ENCODE assay signal across 8 cellular contexts in genomic region chr6:90294614-90294988, GRCh38. TPM values are rescaled to one million over a fixed set of nuclear protein-coding genes. Genes with fewer than 3 reads are reported as not detected.
DNase-seq lines count a peak whose midpoint lies in the region; ATAC-seq, FAIRE-seq and TF ChIP-seq lines count a peak whose summit lies in the region.

No MANE protein-coding gene starts in this region.

- H3K9me3 ChIP-seq in ovary: no peaks in the 10 kb centered on the region

- H3K27me3 ChIP-seq in ovary: no peaks in the 10 kb centered on the region

- no peak for TF ChIP-seq EP300 in ovary (IDR thresholded peaks at IDR 0.05)

- peaks cover 51% of the 10 kb centered on the region for H3K4me1 Mint-ChIP-seq in T-helper 2 cell treated with Interferon-gamma antibody and Interleukin-4, amounts not matched to agents 5 μg/mL and 100 μg/mL, for 36 hours (ENCODE audit: low read depth)

- H3K4me3 Mint-ChIP-seq in T-helper 2 cell treated with Interferon-gamma antibody and Interleukin-4, amounts not matched to agents 5 μg/mL and 100 μg/mL, for 36 hours: peak overlapping the region; percentile 92

- DNase-seq in GM19239 (ENCODE audit: insufficient read length, low spot score) (no peak), coronary artery (ENCODE audit: low spot score) (no peak), ovary (peak in 2 of 5 donors; percentile 28 to 38), GM10266 (ENCODE audit: extremely low spot score) (no peak), NCI-H2196 treated with DMSO at 0.1 percent for 48 hours (lab: John Stamatoyannopoulos, UW; ENCODE audit: unreplicated experiment) (no peak), NCI-H748 treated with DMSO at 0.1 percent for 48 hours (lab: John Stamatoyannopoulos, UW) (no peak)
- no peak for DNase-seq in T-helper 2 cell treated with Interferon-gamma antibody and Interleukin-4, amounts not matched to agents 5 μg/mL and 100 μg/mL, for 36 hours (ENCODE audit: low spot score)

- H3K9me3 Mint-ChIP-seq in T-helper 2 cell treated with Interferon-gamma antibody and Interleukin-4, amounts not matched to agents 5 μg/mL and 100 μg/mL, for 36 hours: no peaks in the 10 kb centered on the region

- peaks cover 31% of the 10 kb centered on the region for H3K36me3 Mint-ChIP-seq in T-helper 2 cell treated with Interferon-gamma antibody and Interleukin-4, amounts not matched to agents 5 μg/mL and 100 μg/mL, for 36 hours (ENCODE audit: low read depth)

- H3K4me3 ChIP-seq in coronary artery (peak overlapping the region; percentile 99), ovary (peak overlapping the region; percentile 58)

- intact Hi-C loops in ovary (cut with DNase I): loop anchor here in 3 of 4 donors (10.0 kb wide), 3 partner anchors 90 to 180 kb away; no protein-coding TSS in a partner anchor

- no peak for TF ChIP-seq CTCF in coronary artery (IDR thresholded peaks at IDR 0.05)
- TF ChIP-seq CTCF in ovary (IDR thresholded peaks at IDR 0.05): no peak
- no peak for TF ChIP-seq CTCF in GM10266 (IDR thresholded peaks at IDR 0.05; ENCODE audit: control insufficient read depth, insufficient read depth, low read depth, missing control alignments)

- TF ChIP-seq POLR2A in ovary (IDR thresholded peaks at IDR 0.05): no peak

- 51 to 52% (median 51%) methylated on average over 15 of the region's 15 CpGs for WGBS in ovary, 3 donors

- H3K4me1 ChIP-seq in ovary (ENCODE audit: insufficient read depth): peaks cover 4% of the 10 kb centered on the region

- peak overlapping the region; percentile 89 for H3K27ac Mint-ChIP-seq in T-helper 2 cell treated with Interferon-gamma antibody and Interleukin-4, amounts not matched to agents 5 μg/mL and 100 μg/mL, for 36 hours

- ATAC-seq in GM19023 (IDR thresholded peaks at IDR 0.05; ENCODE audit: unreplicated experiment): no peak

- peak overlapping the region in 1 of 2 donors; percentile 89 for H3K27ac ChIP-seq in coronary artery
- H3K27ac ChIP-seq in ovary: no peak overlapping the region

- H3K27me3 Mint-ChIP-seq in T-helper 2 cell treated with Interferon-gamma antibody and Interleukin-4, amounts not matched to agents 5 μg/mL and 100 μg/mL, for 36 hours (ENCODE audit: low read depth): peaks cover 14% of the 10 kb centered on the region

- H3K36me3 ChIP-seq in ovary: no peaks in the 10 kb centered on the region

- FAIRE-seq in GM19239 (lab: Jason Lieb, UNC): peak; percentile 57

RNA-seq across cellular contexts. Expression of gene BACH2, which starts 2.0 kb away (rescaled TPM):
- total RNA-seq in ovary: 10 to 100 TPM in 5 of 7 donors, 1 to 10 TPM in 2; 7.4 to 19.2 (median 16.1) TPM
- polyA plus RNA-seq in ovary: 1 to 10 TPM; 2.6 to 3.2 TPM
